Comparison of ENCODE assay signal across 10 cellular contexts in the genomic region with DNA sequence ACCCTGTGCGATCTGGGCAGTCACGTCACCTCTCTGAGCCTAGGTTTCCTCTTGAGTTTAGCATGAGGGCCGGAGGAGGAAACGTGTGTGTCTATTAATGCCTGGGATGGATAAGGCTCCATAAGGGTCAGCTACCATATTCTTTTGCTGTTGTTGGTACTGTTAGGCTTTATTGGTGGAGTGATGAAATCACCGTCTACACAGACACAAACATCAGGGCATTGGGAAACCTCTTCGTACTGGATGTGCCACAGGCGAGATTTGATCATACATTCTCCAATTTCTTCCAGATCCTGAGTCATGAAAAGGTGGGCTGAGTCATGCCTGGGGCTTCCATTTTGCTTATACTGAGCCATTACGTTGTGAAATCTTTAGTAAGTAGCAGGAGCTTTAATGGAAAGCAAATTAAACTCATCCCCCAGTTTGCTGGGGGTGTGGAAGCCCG. TPM values are rescaled to one million over a fixed set of nuclear protein-coding genes. Genes with fewer than 3 reads are reported as not detected.
DNase-seq lines count a peak whose midpoint lies in the region; ATAC-seq and TF ChIP-seq lines count a peak whose summit lies in the region.
"Had no signal": no experiment of that assay in that cellular context is flagged by ENCODE, and none has a peak within 500 bp of the region (broad histone marks: within the 10 kb centered on the region; RNA-seq: fewer than 3 reads in every experiment).

No MANE protein-coding gene starts in this region.

- H3K27ac ChIP-seq in thyroid gland = peak overlapping the region in 2 of 3 donors; percentile 7 to 61

- H3K36me3 Mint-ChIP-seq in activated CD4-positive, alpha-beta T cell treated with anti-CD3 and anti-CD28 coated beads, Interleukin-2, amount 10 ng/mL, durations not matched to agents 7 days and 5 days (ENCODE audit: low read depth) = no peaks in the 10 kb centered on the region

- ATAC-seq in HG03045 (IDR thresholded peaks at IDR 0.05; ENCODE audit: unreplicated experiment) = no peak

- H3K27me3 Mint-ChIP-seq in activated CD4-positive, alpha-beta T cell treated with anti-CD3 and anti-CD28 coated beads, Interleukin-2, amount 10 ng/mL, durations not matched to agents 7 days and 5 days = peaks cover 20% of the 10 kb centered on the region

- H3K4me3 Mint-ChIP-seq in activated CD4-positive, alpha-beta T cell treated with anti-CD3 and anti-CD28 coated beads, Interleukin-2, amount 10 ng/mL, durations not matched to agents 7 days and 5 days = no peak overlapping the region

- CTCF ChIA-PET in activated CD4-positive, alpha-beta T cell treated with anti-CD3 and anti-CD28 coated beads, Interleukin-2, amount 10 ng/mL, durations not matched to agents 7 days and 5 days (lab: Charles Lee) = interaction anchor here (1.0 kb wide), 1 partner anchor 144 kb away, joined by 3 read pairs; no protein-coding TSS in a partner anchor

- H3K27me3 ChIP-seq in thyroid gland = no peaks in the 10 kb centered on the region

- TF ChIP-seq POLR2A in thyroid gland (IDR thresholded peaks at IDR 0.05) = no peak

- TF ChIP-seq CTCF in thyroid gland (IDR thresholded peaks at IDR 0.05) = no peak

- no peaks in the 10 kb centered on the region for H3K4me1 Mint-ChIP-seq in activated CD4-positive, alpha-beta T cell treated with anti-CD3 and anti-CD28 coated beads, Interleukin-2, amount 10 ng/mL, durations not matched to agents 7 days and 5 days

- POLR2A ChIA-PET in activated CD4-positive, alpha-beta T cell treated with anti-CD3 and anti-CD28 coated beads, Interleukin-2, amount 10 ng/mL, durations not matched to agents 7 days and 5 days (lab: Charles Lee) = no interaction called here

- no peaks in the 10 kb centered on the region for H3K9me3 ChIP-seq in thyroid gland

- H3K36me3 ChIP-seq in thyroid gland = no peaks in the 10 kb centered on the region

- H3K4me1 ChIP-seq in thyroid gland = peaks cover 11 to 32% of the 10 kb centered on the region in 2 donors

- DNase-seq in HS-5 (ENCODE audit: low read depth) (peak; percentile 97), amniotic stem cell (lab: John Stamatoyannopoulos, UW) (peak; percentile 72), kidney tubule cell (ENCODE audit: low spot score) (peak; percentile 87), thyroid gland (no peak), NCI-H187 treated with DMSO at 0.1 percent for 48 hours (lab: John Stamatoyannopoulos, UW) (no peak), HuH-7.5 (ENCODE audit: low spot score) (no peak)
- DNase-seq in activated CD4-positive, alpha-beta T cell treated with anti-CD3 and anti-CD28 coated beads, Interleukin-2, amount 10 ng/mL, durations not matched to agents 7 days and 5 days = no peak
- DNase-seq: SHP77 had no signal

- H3K4me3 ChIP-seq in thyroid gland (replicated peaks in 1 of 3) = no peak overlapping the region

- 87 to 91% methylated on average over 9 of the region's 9 CpGs for WGBS in thyroid gland, 2 donors

- no peak overlapping the region for H3K27ac Mint-ChIP-seq in activated CD4-positive, alpha-beta T cell treated with anti-CD3 and anti-CD28 coated beads, Interleukin-2, amount 10 ng/mL, durations not matched to agents 7 days and 5 days

- no peaks in the 10 kb centered on the region for H3K9me3 Mint-ChIP-seq in activated CD4-positive, alpha-beta T cell treated with anti-CD3 and anti-CD28 coated beads, Interleukin-2, amount 10 ng/mL, durations not matched to agents 7 days and 5 days

- intact Hi-C loops in thyroid gland (cut with DNase I) = loop anchor here (5.0 kb wide), 1 partner anchor 77 kb away; no protein-coding TSS in a partner anchor

RNA-seq across cellular contexts. Expression of a gene that starts 24.9 kb away (rescaled TPM):
- total RNA-seq in thyroid gland = under 1 TPM in 2 of 4 donors, not detected in 2; 0.11 to 0.27 TPM
- total RNA-seq in activated CD4-positive, alpha-beta T cell treated with anti-CD3 and anti-CD28 coated beads, Interleukin-2, amount 10 ng/mL, durations not matched to agents 7 days and 5 days = not detected
- total RNA-seq: lung microvascular endothelial cell had no signal

Comparison
In these comparisons a context has a peak if more than half of its experiments do, and no peak if none do; other contexts are left out.
1. DNase-seq: peak in HS-5 (single experiment), amniotic stem cell (single experiment) and kidney tubule cell (single experiment); none in thyroid gland (0 of 2), NCI-H187 treated with DMSO at 0.1 percent for 48 hours (single experiment), HuH-7.5 (single experiment) and activated CD4-positive, alpha-beta T cell treated with anti-CD3 and anti-CD28 coated beads, Interleukin-2, amount 10 ng/mL, durations not matched to agents 7 days and 5 days (single experiment).